In the genomic region with DNA sequence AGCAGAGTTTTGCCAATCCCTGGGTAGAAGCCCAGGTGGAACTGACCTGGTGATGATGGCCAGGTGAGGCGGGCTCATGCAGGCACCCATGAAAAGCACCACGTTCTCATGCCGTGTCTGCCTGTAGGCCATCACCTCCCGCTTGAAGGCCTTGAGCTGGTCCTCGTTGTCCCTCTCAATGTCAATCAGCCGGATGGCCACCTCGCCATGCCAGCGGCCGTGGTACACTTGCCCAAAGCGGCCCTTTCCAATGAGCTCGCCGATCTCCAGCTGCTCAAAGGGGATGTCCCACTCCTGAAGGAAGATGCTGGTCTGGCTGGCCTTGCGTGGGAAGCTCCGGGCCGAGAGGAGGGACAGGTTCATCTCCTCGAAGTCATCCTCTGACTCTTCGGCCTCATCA, we compare ENCODE assay signal across 7 cellular contexts.
"Had no signal": no experiment of that assay in that cellular context is flagged by ENCODE, and none has a peak within 500 bp of the region (broad histone marks: within the 10 kb centered on the region; RNA-seq: fewer than 3 reads in every experiment).

No MANE protein-coding gene starts in this region.

- H3K4me3 ChIP-seq: GM23248, HAP-1, K562 had no signal

- H3K9ac ChIP-seq: GM23248 had no signal

- DNase-seq: GM23248, GOT3, H7, HFFc6, IMR-90 had no signal

- H3K4me1 ChIP-seq: HAP-1 had no signal

- H3K4me3 Mint-ChIP-seq: HFFc6 had no signal

- H3K36me3 ChIP-seq: HAP-1 had no signal

- H3K9me3 ChIP-seq: HAP-1 had no signal

- H2AFZ ChIP-seq: GM23248 had no signal

- H3K27ac Mint-ChIP-seq: HFFc6 had no signal

- H3K27ac ChIP-seq: GM23248 had no signal
